In genomic region chr19:38952395-38953165, GRCh38 we compare ENCODE assay signal across 9 cellular contexts. TPM values are rescaled to one million over a fixed set of nuclear protein-coding genes. Genes with fewer than 3 reads are reported as not detected.
DNase-seq lines count a peak whose midpoint lies in the region; ATAC-seq, FAIRE-seq and TF ChIP-seq lines count a peak whose summit lies in the region.
"Had no signal": no experiment of that assay in that cellular context is flagged by ENCODE, and none has a peak within 500 bp of the region (broad histone marks: within the 10 kb centered on the region; RNA-seq: fewer than 3 reads in every experiment).

No MANE protein-coding gene starts in this region.

- no peak overlapping the region for H3K9ac ChIP-seq in K562 (ENCODE audit: insufficient read depth in 1 of 2, low read depth in 2 of 2, low read length in 2 of 2)

- TF ChIP-seq CTCF in C4-2B (conservative IDR thresholded peaks at IDR 0.05) = peak; percentile 76
- TF ChIP-seq CTCF in GM12875 (IDR thresholded peaks at IDR 0.05; ENCODE audit: borderline replicate concordance, insufficient read depth, low read depth, low read length) = peak; percentile 43; the same call in 1 of the 2 replicates
- TF ChIP-seq CTCF in K562 (IDR thresholded peaks at IDR 0.05 in 2 of 3, conservative IDR thresholded peaks at IDR 0.05 in 1 of 3; ENCODE audit: insufficient read depth in 2 of 3, low read depth in 1 of 3, low read length in 3 of 3) = peak; percentile 43 to 62 (median 62)

- no peak overlapping the region for H3K4me3 ChIP-seq in GM12875 (ENCODE audit: low read depth, low read length)
- no peak overlapping the region for H3K4me3 ChIP-seq in K562

- intact Hi-C loops in K562 (cut with micrococcal nuclease) = loop anchor here (5.0 kb wide), 1 partner anchor 550 kb away; the partner anchor contains the start of gene FAM98C

- peaks cover 6 to 20% of the 10 kb centered on the region in 2 donors for H3K27me3 Mint-ChIP-seq in natural killer cell treated with Interleukin-12 subunit alpha and Interleukin-12 subunit beta and Interleukin-15 and Interleukin-18, amount 100 ng/mL, for 72 hours

- H3K27me3 ChIP-seq in K562 (ENCODE audit: control insufficient read depth in 2 of 2, insufficient read depth in 2 of 2, low read length in 2 of 2) = no peaks in the 10 kb centered on the region

- TF ChIP-seq EP300 in K562 (IDR thresholded peaks at IDR 0.05; ENCODE audit: low read length) = no peak

- no peak overlapping the region for H3K4me2 ChIP-seq in K562 (ENCODE audit: insufficient read depth, low read length)

- FAIRE-seq in K562 (lab: Jason Lieb, UNC) = peak; percentile 69

- H3K79me2 ChIP-seq in K562 (ENCODE audit: control insufficient read depth, insufficient read depth, low read length) = no peaks in the 10 kb centered on the region

- in situ Hi-C loops in K562 (cut with MboI) = no loop called here

- 59% methylated on average over 13 of the region's 13 CpGs for WGBS in K562 (ENCODE audit: insufficient coverage, low coverage, missing lambda C conversion rate)

- peaks cover 12% of the 10 kb centered on the region; the same call in 1 of the 3 replicates for H3K36me3 ChIP-seq in K562 (ENCODE audit: control insufficient read depth, insufficient read depth, low read length)

- POLR2A ChIA-PET in K562 (lab: Yijun Ruan, JAX) = interaction anchor here (1.4 kb wide), 1 partner anchor 9 kb away, joined by 3 read pairs; no protein-coding TSS in a partner anchor

- no peak overlapping the region for H3K27ac ChIP-seq in C4-2B
- no peak overlapping the region for H3K27ac ChIP-seq in K562 (ENCODE audit: extremely low read depth, low read depth, low read length)
- H3K27ac ChIP-seq: epithelial cell of prostate had no signal

- DNase-seq in NCI-H345 treated with DMSO at 0.1 percent for 48 hours (lab: John Stamatoyannopoulos, UW; ENCODE audit: unreplicated experiment) (peak; percentile 57), K562 (ENCODE audit: extremely low read depth in 1 of 4, low spot score in 3 of 4) (peak in 2 of 4 experiments; percentile 45 to 62), occipital lobe (lab: John Stamatoyannopoulos, UW) (no peak), COLO829 (ENCODE audit: low spot score) (no peak)
- DNase-seq in natural killer cell treated with Interleukin-12 subunit alpha and Interleukin-12 subunit beta and Interleukin-15 and Interleukin-18, amount 100 ng/mL, for 72 hours (ENCODE audit: low spot score) = no peak

- H3K36me3 Mint-ChIP-seq in natural killer cell treated with Interleukin-12 subunit alpha and Interleukin-12 subunit beta and Interleukin-15 and Interleukin-18, amount 100 ng/mL, for 72 hours = no peaks in the 10 kb centered on the region

- no peaks in the 10 kb centered on the region for H4K20me1 ChIP-seq in K562 (replicated peaks; ENCODE audit: control insufficient read depth, insufficient read depth, low read length)

- H3K27ac Mint-ChIP-seq in natural killer cell treated with Interleukin-12 subunit alpha and Interleukin-12 subunit beta and Interleukin-15 and Interleukin-18, amount 100 ng/mL, for 72 hours = no peak overlapping the region

- H3K4me1 Mint-ChIP-seq in natural killer cell treated with Interleukin-12 subunit alpha and Interleukin-12 subunit beta and Interleukin-15 and Interleukin-18, amount 100 ng/mL, for 72 hours (ENCODE audit: low read depth in 2 of 2) = peaks cover 6 to 14% of the 10 kb centered on the region in 2 donors

- peak in 1 of 2 experiments; percentile 48; a peak in 2 of 4 replicates for TF ChIP-seq RAD21 in K562 (CRISPR knock-in tag; conservative IDR thresholded peaks at IDR 0.05 in 1 of 2, IDR thresholded peaks at IDR 0.05 in 1 of 2)

- no peaks in the 10 kb centered on the region for H3K9me1 ChIP-seq in K562 (ENCODE audit: control insufficient read depth, insufficient read depth, low read length)

- CTCF ChIA-PET in K562 (lab: Yijun Ruan, JAX; ENCODE audit: low intra/inter-chr PET ratio) = no interaction called here

- no peaks in the 10 kb centered on the region for H3K9me3 Mint-ChIP-seq in natural killer cell treated with Interleukin-12 subunit alpha and Interleukin-12 subunit beta and Interleukin-15 and Interleukin-18, amount 100 ng/mL, for 72 hours

- no peak overlapping the region for H2AFZ ChIP-seq in K562 (ENCODE audit: low read depth, low read length)

- peak overlapping the region; percentile 11 for H3K4me3 Mint-ChIP-seq in natural killer cell treated with Interleukin-12 subunit alpha and Interleukin-12 subunit beta and Interleukin-15 and Interleukin-18, amount 100 ng/mL, for 72 hours

- ATAC-seq in K562 = peak; percentile 89
- ATAC-seq in natural killer cell treated with Interleukin-12 subunit alpha and Interleukin-12 subunit beta and Interleukin-15 and Interleukin-18, amount 100 ng/mL, for 72 hours = no peak
- ATAC-seq in HG03439 (IDR thresholded peaks at IDR 0.05; ENCODE audit: unreplicated experiment) = no peak

- H3K9me3 ChIP-seq in K562 (replicated peaks; ENCODE audit: control insufficient read depth, insufficient read depth, low read depth, low read length) = no peaks in the 10 kb centered on the region

- H3K4me1 ChIP-seq in K562 (replicated peaks in 1 of 2; ENCODE audit: control insufficient read depth in 2 of 2, insufficient read depth in 2 of 2, low read length in 2 of 2) = peaks cover 0 to 5% of the 10 kb centered on the region in 2 experiments; a peak in 1 of 5 replicates

- no TSS peak for BruUV-seq in K562 (replicated peaks; lab: Mats Ljungman, UMichigan)

- no peak for TF ChIP-seq POLR2A in K562 (conservative IDR thresholded peaks at IDR 0.05)

RNA-seq across cellular contexts. Expression of gene MRPS12, which starts 21.8 kb away (rescaled TPM):
- total RNA-seq in K562 (2011; cell fraction: chromatin; rRNA removed; ENCODE audit: low replicate concordance) = 18.6 and 46.8 TPM in 2 replicates
- 67.2 and 67.4 TPM in 2 replicates for total RNA-seq in K562 (2011; cell fraction: nucleolus; rRNA removed)
- total RNA-seq in K562 (2011; cell fraction: nucleoplasm; rRNA removed) = 46.9 and 47.3 TPM in 2 replicates
- 174 and 225 TPM in 2 replicates for total RNA-seq in K562 (2014; rRNA removed)
- total RNA-seq in K562 (2014; rRNA removed; fragmentation: Illumina TruSeq; extraction: Trizol) = 31.3 and 41.1 TPM in 2 replicates
- 91.9 and 92.7 TPM in 2 replicates for total RNA-seq in K562 (2015; rRNA removed; fragmentation: Illumina TruSeq; extraction: Trizol)
- total RNA-seq in K562 (2021) = 144 and 156 TPM in 2 replicates
- 52.0 and 68.0 TPM in 2 replicates for polyA plus RNA-seq in K562 (2011; rRNA removed)
- polyA plus RNA-seq in K562 (2011; cell fraction: cytosol; rRNA removed) = 122 and 307 TPM in 2 replicates
- 53.5 and 73.2 TPM in 2 replicates for polyA plus RNA-seq in K562 (2011; cell fraction: nucleus; rRNA removed)
- polyA plus RNA-seq in K562 (2012) = 78.3 and 98.7 TPM in 2 replicates
- 42.9 and 93.5 TPM in 2 replicates for polyA plus RNA-seq in K562 (2014; fragmentation: Illumina TruSeq; extraction: Trizol)
- 10 to 100 TPM in 1 of 2 experiments, 1 to 10 TPM in 1; 8.1 to 34.5 TPM for polyA plus RNA-seq in K562 (2014; fragmentation: Nextera tagmentation; extraction: Ambion mirVana)
- 143 and 177 TPM in 2 replicates for polyA plus RNA-seq in K562 (2014; rRNA removed)
- polyA minus RNA-seq in K562 (2011; rRNA and poly(A)+ RNA removed) = 16.9 and 20.7 TPM in 2 replicates
- polyA minus RNA-seq in K562 (2011; cell fraction: cytosol; rRNA and poly(A)+ RNA removed) = 41.0 and 46.2 TPM in 2 replicates
- 23.0 and 36.5 TPM in 2 replicates for polyA minus RNA-seq in K562 (2011; cell fraction: nucleus; rRNA and poly(A)+ RNA removed)
- total RNA-seq in natural killer cell treated with Interleukin-12 subunit alpha and Interleukin-12 subunit beta and Interleukin-15 and Interleukin-18, amount 100 ng/mL, for 72 hours = 100 to 1,000 TPM in 1 of 2 donors, 10 to 100 TPM in 1; 82.5 to 117 TPM
- 13.1 TPM for total RNA-seq in occipital lobe

RNA-seq across cellular contexts. Expression of gene SARS2, which starts 22.0 kb away (rescaled TPM):
- 95.5 and 266 TPM in 2 replicates for total RNA-seq in K562 (2011; cell fraction: chromatin; rRNA removed; ENCODE audit: low replicate concordance)
- 170 and 174 TPM in 2 replicates for total RNA-seq in K562 (2011; cell fraction: nucleolus; rRNA removed)
- 96.4 and 116 TPM in 2 replicates for total RNA-seq in K562 (2011; cell fraction: nucleoplasm; rRNA removed)
- 32.2 and 39.5 TPM in 2 replicates for total RNA-seq in K562 (2014; rRNA removed)
- total RNA-seq in K562 (2014; rRNA removed; fragmentation: Illumina TruSeq; extraction: Trizol) = 12.8 and 15.5 TPM in 2 replicates
- 36.3 and 38.0 TPM in 2 replicates for total RNA-seq in K562 (2015; rRNA removed; fragmentation: Illumina TruSeq; extraction: Trizol)
- total RNA-seq in K562 (2021) = 50.6 and 59.1 TPM in 2 replicates
- polyA plus RNA-seq in K562 (2011; rRNA removed) = 31.3 and 55.5 TPM in 2 replicates
- polyA plus RNA-seq in K562 (2011; cell fraction: cytosol; rRNA removed) = 42.5 and 85.9 TPM in 2 replicates
- polyA plus RNA-seq in K562 (2011; cell fraction: nucleus; rRNA removed) = 237 and 321 TPM in 2 replicates
- 39.9 and 57.3 TPM in 2 replicates for polyA plus RNA-seq in K562 (2012)
- 31.7 and 55.2 TPM in 2 replicates for polyA plus RNA-seq in K562 (2014; fragmentation: Illumina TruSeq; extraction: Trizol)
- polyA plus RNA-seq in K562 (2014; fragmentation: Nextera tagmentation; extraction: Ambion mirVana) = 1 to 10 TPM; 3.1 to 7.0 TPM
- polyA plus RNA-seq in K562 (2014; rRNA removed) = 55.5 and 60.3 TPM in 2 replicates
- polyA minus RNA-seq in K562 (2011; rRNA and poly(A)+ RNA removed) = 13.7 and 15.9 TPM in 2 replicates
- polyA minus RNA-seq in K562 (2011; cell fraction: cytosol; rRNA and poly(A)+ RNA removed) = 25.8 and 38.1 TPM in 2 replicates
- polyA minus RNA-seq in K562 (2011; cell fraction: nucleus; rRNA and poly(A)+ RNA removed) = 41.6 and 51.5 TPM in 2 replicates
- total RNA-seq in natural killer cell treated with Interleukin-12 subunit alpha and Interleukin-12 subunit beta and Interleukin-15 and Interleukin-18, amount 100 ng/mL, for 72 hours = 10 to 100 TPM; 32.4 to 70.3 TPM
- 5.0 TPM for total RNA-seq in occipital lobe

RNA-seq across cellular contexts. Expression of gene FBXO17, which starts 23.0 kb away (rescaled TPM):
- 34.4 and 55.5 TPM in 2 replicates for total RNA-seq in K562 (2011; cell fraction: chromatin; rRNA removed; ENCODE audit: low replicate concordance)
- total RNA-seq in K562 (2011; cell fraction: nucleolus; rRNA removed) = 36.2 and 40.0 TPM in 2 replicates
- total RNA-seq in K562 (2011; cell fraction: nucleoplasm; rRNA removed) = 47.3 and 49.4 TPM in 2 replicates
- total RNA-seq in K562 (2014; rRNA removed) (20.3 and 22.2 TPM in 2 replicates), K562 (2014; rRNA removed; fragmentation: Illumina TruSeq; extraction: Trizol) (8.8 and 12.2 TPM in 2 replicates), K562 (2015; rRNA removed; fragmentation: Illumina TruSeq; extraction: Trizol) (13.9 and 14.3 TPM in 2 replicates), K562 (2021) (25.0 and 27.1 TPM in 2 replicates), occipital lobe (3.6 TPM)
- polyA plus RNA-seq in K562 (2011; rRNA removed) (19.0 and 26.6 TPM in 2 replicates), K562 (2014; fragmentation: Illumina TruSeq; extraction: Trizol) (20.1 and 24.9 TPM in 2 replicates), K562 (2014; fragmentation: Nextera tagmentation; extraction: Ambion mirVana) (1 to 10 TPM; 4.1 to 4.9 TPM), K562 (2014; rRNA removed) (19.9 and 21.9 TPM in 2 replicates)
- polyA plus RNA-seq in K562 (2011; cell fraction: cytosol; rRNA removed) = 17.3 and 30.3 TPM in 2 replicates
- polyA plus RNA-seq in K562 (2011; cell fraction: nucleus; rRNA removed) = 48.1 and 51.6 TPM in 2 replicates
- polyA plus RNA-seq in K562 (2012) = 26.6 and 27.5 TPM in 2 replicates
- polyA minus RNA-seq in K562 (2011; rRNA and poly(A)+ RNA removed) = 7.0 and 8.0 TPM in 2 replicates
- polyA minus RNA-seq in K562 (2011; cell fraction: cytosol; rRNA and poly(A)+ RNA removed) = 7.3 and 10.3 TPM in 2 replicates
- 11.4 and 13.1 TPM in 2 replicates for polyA minus RNA-seq in K562 (2011; cell fraction: nucleus; rRNA and poly(A)+ RNA removed)
- not detected for total RNA-seq in natural killer cell treated with Interleukin-12 subunit alpha and Interleukin-12 subunit beta and Interleukin-15 and Interleukin-18, amount 100 ng/mL, for 72 hours

RNA-seq across cellular contexts. Expression of gene CCER2, which starts 40.6 kb away (rescaled TPM):
- total RNA-seq in K562 (2011; cell fraction: chromatin; rRNA removed; ENCODE audit: low replicate concordance) = 1.8 and 2.5 TPM in 2 replicates
- total RNA-seq in K562 (2011; cell fraction: nucleolus; rRNA removed) = 0.66 and 1.7 TPM in 2 replicates
- 0.84 and 1.2 TPM in 2 replicates for total RNA-seq in K562 (2011; cell fraction: nucleoplasm; rRNA removed)
- total RNA-seq in K562 (2014; rRNA removed) = not detected in 2 replicates
- total RNA-seq in K562 (2014; rRNA removed; fragmentation: Illumina TruSeq; extraction: Trizol) = not detected in 2 replicates
- total RNA-seq in K562 (2015; rRNA removed; fragmentation: Illumina TruSeq; extraction: Trizol) = not detected in 2 replicates
- total RNA-seq in K562 (2021) = 0.40 TPM in 1 of 2 replicates, not detected in the other
- polyA plus RNA-seq in K562 (2011; rRNA removed) = 0.19 and 0.21 TPM in 2 replicates
- 0.19 TPM in 1 of 2 replicates, not detected in the other for polyA plus RNA-seq in K562 (2011; cell fraction: cytosol; rRNA removed)
- 1.4 and 1.7 TPM in 2 replicates for polyA plus RNA-seq in K562 (2011; cell fraction: nucleus; rRNA removed)
- 0.61 and 1.2 TPM in 2 replicates for polyA plus RNA-seq in K562 (2012)
- polyA plus RNA-seq in K562 (2014; fragmentation: Illumina TruSeq; extraction: Trizol) = not detected in 2 replicates
- polyA plus RNA-seq in K562 (2014; fragmentation: Nextera tagmentation; extraction: Ambion mirVana) = not detected
- 0.13 and 0.68 TPM in 2 replicates for polyA plus RNA-seq in K562 (2014; rRNA removed)
- polyA minus RNA-seq in K562 (2011; rRNA and poly(A)+ RNA removed) = not detected in 2 replicates
- not detected in 2 replicates for polyA minus RNA-seq in K562 (2011; cell fraction: cytosol; rRNA and poly(A)+ RNA removed)
- not detected in 2 replicates for polyA minus RNA-seq in K562 (2011; cell fraction: nucleus; rRNA and poly(A)+ RNA removed)
- total RNA-seq in natural killer cell treated with Interleukin-12 subunit alpha and Interleukin-12 subunit beta and Interleukin-15 and Interleukin-18, amount 100 ng/mL, for 72 hours = 1 to 10 TPM in 1 of 2 donors, under 1 TPM in 1; 0.74 to 1.2 TPM
- total RNA-seq in occipital lobe = 1.1 TPM

RNA-seq across cellular contexts. Expression of gene NFKBIB, which starts 52.8 kb away (rescaled TPM):
- total RNA-seq in K562 (2011; cell fraction: chromatin; rRNA removed; ENCODE audit: low replicate concordance) = 2.3 and 3.5 TPM in 2 replicates
- 5.9 and 6.2 TPM in 2 replicates for total RNA-seq in K562 (2011; cell fraction: nucleolus; rRNA removed)
- 2.7 and 3.9 TPM in 2 replicates for total RNA-seq in K562 (2011; cell fraction: nucleoplasm; rRNA removed)
- total RNA-seq in K562 (2014; rRNA removed) (37.6 and 54.8 TPM in 2 replicates), K562 (2014; rRNA removed; fragmentation: Illumina TruSeq; extraction: Trizol) (5.8 and 6.1 TPM in 2 replicates), K562 (2015; rRNA removed; fragmentation: Illumina TruSeq; extraction: Trizol) (12.9 TPM in 2 replicates), K562 (2021) (33.5 and 34.7 TPM in 2 replicates), occipital lobe (4.1 TPM)
- polyA plus RNA-seq in K562 (2011; rRNA removed) (10.4 and 11.7 TPM in 2 replicates), K562 (2014; fragmentation: Illumina TruSeq; extraction: Trizol) (7.2 and 14.4 TPM in 2 replicates), K562 (2014; fragmentation: Nextera tagmentation; extraction: Ambion mirVana) (1 to 10 TPM; 1.5 to 1.7 TPM), K562 (2014; rRNA removed) (44.9 and 46.7 TPM in 2 replicates)
- 16.2 and 53.2 TPM in 2 replicates for polyA plus RNA-seq in K562 (2011; cell fraction: cytosol; rRNA removed)
- 5.9 and 10.5 TPM in 2 replicates for polyA plus RNA-seq in K562 (2011; cell fraction: nucleus; rRNA removed)
- polyA plus RNA-seq in K562 (2012) = 26.4 and 28.8 TPM in 2 replicates
- 1.9 and 2.9 TPM in 2 replicates for polyA minus RNA-seq in K562 (2011; rRNA and poly(A)+ RNA removed)
- polyA minus RNA-seq in K562 (2011; cell fraction: cytosol; rRNA and poly(A)+ RNA removed) = 7.3 and 8.0 TPM in 2 replicates
- polyA minus RNA-seq in K562 (2011; cell fraction: nucleus; rRNA and poly(A)+ RNA removed) = 2.3 and 2.7 TPM in 2 replicates
- 100 to 1,000 TPM; 106 to 108 TPM for total RNA-seq in natural killer cell treated with Interleukin-12 subunit alpha and Interleukin-12 subunit beta and Interleukin-15 and Interleukin-18, amount 100 ng/mL, for 72 hours
